Comparison of ENCODE assay signal across 1 cellular context in genomic region chr6:105400501-105400900, GRCh38.
TF ChIP-seq lines count a peak whose summit lies in the region.

No MANE protein-coding gene starts in this region.

TF ChIP-seq in GM12878, 131 proteins besides CTCF, POLR2A, EP300 and RAD21 (continued from another document):
- TF ChIP-seq RCOR1 (conservative IDR thresholded peaks at IDR 0.05; ENCODE audit: low read depth, low read length) (no peak), NKRF (conservative IDR thresholded peaks at IDR 0.05) (no peak), CBX5 (IDR thresholded peaks at IDR 0.05; ENCODE audit: low read depth) (no peak), NR2C2 (IDR thresholded peaks at IDR 0.05; ENCODE audit: borderline replicate concordance, control insufficient read depth, insufficient read length, low read depth) (no peak), ZBTB4 (CRISPR knock-in tag; IDR thresholded peaks at IDR 0.05) (no peak), POU2F2 (IDR thresholded peaks at IDR 0.05; ENCODE audit: borderline replicate concordance, low read depth, low read length) (no peak), ZNF207 (IDR thresholded peaks at IDR 0.05; ENCODE audit: borderline replicate concordance) (no peak), ZNF622 (IDR thresholded peaks at IDR 0.05) (no peak), TCF3 (IDR thresholded peaks at IDR 0.05; ENCODE audit: borderline replicate concordance, insufficient read depth, low read depth, low read length) (no peak), USF2 (IDR thresholded peaks at IDR 0.05; ENCODE audit: borderline replicate concordance, low read depth, low read length) (no peak)
